Comparison of ENCODE assay signal across 14 cellular contexts in genomic region chr18:76720683-76721082, GRCh38.
DNase-seq lines count a peak whose midpoint lies in the region; ATAC-seq and TF ChIP-seq lines count a peak whose summit lies in the region.
"Had no signal": no experiment of that assay in that cellular context is flagged by ENCODE, and none has a peak within 500 bp of the region (broad histone marks: within the 10 kb centered on the region; RNA-seq: fewer than 3 reads in every experiment).

No MANE protein-coding gene starts in this region.

- intact Hi-C loops in CD8-positive, alpha-beta T cell (cut with DNase I, micrococcal nuclease): loop anchor here in 1 of 2 experiments (5.0 kb wide), 2 partner anchors 82 to 228 kb away; no protein-coding TSS in a partner anchor
- intact Hi-C loops in tibial artery (cut with DNase I; ENCODE audit: low total_unique reads): no loop called here

- peaks cover 10% of the 10 kb centered on the region for H3K36me3 Mint-ChIP-seq in T-helper 2 cell treated with Interferon-gamma antibody and Interleukin-4, amounts not matched to agents 5 μg/mL and 100 μg/mL, for 36 hours (ENCODE audit: low read depth)
- no peaks in the 10 kb centered on the region for H3K36me3 Mint-ChIP-seq in CD8-positive, alpha-beta T cell
- no peaks in the 10 kb centered on the region for H3K36me3 Mint-ChIP-seq in T-helper 17 cell (ENCODE audit: low read depth)
- H3K36me3 Mint-ChIP-seq: stimulated activated memory B cell treated with anti-CD40 and anti-IgM and Interleukin-4, amounts not matched to agents 10 μg/mL and 1 μg/mL and 100 μg/mL, for 72 hours had no signal

- peaks cover 50% of the 10 kb centered on the region for H3K4me1 ChIP-seq in CD8-positive, alpha-beta T cell (ENCODE audit: insufficient read depth, low read length)
- no peaks in the 10 kb centered on the region for H3K4me1 ChIP-seq in tibial artery
- H3K4me1 ChIP-seq: sigmoid colon had no signal

- DNase-seq in T-helper 2 cell treated with Interferon-gamma antibody and Interleukin-4, amounts not matched to agents 5 μg/mL and 100 μg/mL, for 36 hours (ENCODE audit: low spot score): no peak
- DNase-seq in T-helper 2 cell: no peak
- DNase-seq in CD8-positive, alpha-beta T cell: peak in 1 of 7 experiments; percentile 43
- DNase-seq in T-helper 17 cell: no peak
- DNase-seq in fibroblast of gingiva (ENCODE audit: low read depth): peak; percentile 22
- no peak for DNase-seq in tibial artery
- no peak for DNase-seq in NCI-H446 (lab: John Stamatoyannopoulos, UW)
- DNase-seq in NCI-H1092 (lab: John Stamatoyannopoulos, UW): no peak
- DNase-seq: endodermal cell, MM.1S, sigmoid colon, WERI-Rb-1 had no signal

- peak overlapping the region; percentile 75 for H3K4me3 Mint-ChIP-seq in T-helper 2 cell treated with Interferon-gamma antibody and Interleukin-4, amounts not matched to agents 5 μg/mL and 100 μg/mL, for 36 hours
- H3K4me3 Mint-ChIP-seq in CD8-positive, alpha-beta T cell: peak overlapping the region; percentile 68
- peak overlapping the region; percentile 85 for H3K4me3 Mint-ChIP-seq in T-helper 17 cell
- H3K4me3 Mint-ChIP-seq: endodermal cell; stimulated activated memory B cell treated with anti-CD40 and anti-IgM and Interleukin-4, amounts not matched to agents 10 μg/mL and 1 μg/mL and 100 μg/mL, for 72 hours had no signal

- POLR2A ChIA-PET in CD8-positive, alpha-beta T cell (lab: Charles Lee): interaction anchor here (0.6 to 1.3 kb wide), 4 partner anchors 9 to 228 kb away, joined by 3 to 5 read pairs (median 3); partner anchors contain the start of gene ZNF236

- peak overlapping the region; percentile 32 for H3K4me3 ChIP-seq in CD8-positive, alpha-beta T cell (ENCODE audit: low read depth, low read length)
- H3K4me3 ChIP-seq in tibial artery: no peak overlapping the region
- H3K4me3 ChIP-seq: sigmoid colon, SK-N-MC had no signal

- H3K36me3 ChIP-seq in CD8-positive, alpha-beta T cell (ENCODE audit: insufficient read depth, low read length): no peaks in the 10 kb centered on the region
- no peaks in the 10 kb centered on the region for H3K36me3 ChIP-seq in tibial artery
- H3K36me3 ChIP-seq: sigmoid colon, WERI-Rb-1 had no signal

- peak overlapping the region; percentile 84 for H3K27ac Mint-ChIP-seq in T-helper 2 cell treated with Interferon-gamma antibody and Interleukin-4, amounts not matched to agents 5 μg/mL and 100 μg/mL, for 36 hours
- no peak overlapping the region for H3K27ac Mint-ChIP-seq in CD8-positive, alpha-beta T cell
- H3K27ac Mint-ChIP-seq in T-helper 17 cell: peak overlapping the region; percentile 63
- H3K27ac Mint-ChIP-seq: endodermal cell; stimulated activated memory B cell treated with anti-CD40 and anti-IgM and Interleukin-4, amounts not matched to agents 10 μg/mL and 1 μg/mL and 100 μg/mL, for 72 hours had no signal

- peaks cover 9% of the 10 kb centered on the region for H3K27me3 Mint-ChIP-seq in T-helper 2 cell treated with Interferon-gamma antibody and Interleukin-4, amounts not matched to agents 5 μg/mL and 100 μg/mL, for 36 hours (ENCODE audit: low read depth)
- peaks cover 11% of the 10 kb centered on the region for H3K27me3 Mint-ChIP-seq in CD8-positive, alpha-beta T cell (ENCODE audit: low read depth)
- H3K27me3 Mint-ChIP-seq in T-helper 17 cell: no peaks in the 10 kb centered on the region
- H3K27me3 Mint-ChIP-seq: stimulated activated memory B cell treated with anti-CD40 and anti-IgM and Interleukin-4, amounts not matched to agents 10 μg/mL and 1 μg/mL and 100 μg/mL, for 72 hours had no signal

- H3K27ac ChIP-seq in CD8-positive, alpha-beta T cell (ENCODE audit: low read depth, low read length): no peak overlapping the region
- H3K27ac ChIP-seq in tibial artery: no peak overlapping the region
- H3K27ac ChIP-seq: sigmoid colon, SK-N-MC, WERI-Rb-1 had no signal

- no peaks in the 10 kb centered on the region for H3K27me3 ChIP-seq in CD8-positive, alpha-beta T cell (ENCODE audit: insufficient read depth, low read length)
- H3K27me3 ChIP-seq in tibial artery: peaks cover 0 to 2% of the 10 kb centered on the region in 2 donors
- H3K27me3 ChIP-seq: sigmoid colon had no signal

- no peak for TF ChIP-seq CTCF in CD8-positive, alpha-beta T cell (IDR thresholded peaks at IDR 0.05)
- TF ChIP-seq CTCF in tibial artery (IDR thresholded peaks at IDR 0.05): no peak

- no peaks in the 10 kb centered on the region for H3K9me3 Mint-ChIP-seq in T-helper 2 cell treated with Interferon-gamma antibody and Interleukin-4, amounts not matched to agents 5 μg/mL and 100 μg/mL, for 36 hours
- H3K9me3 Mint-ChIP-seq in CD8-positive, alpha-beta T cell: no peaks in the 10 kb centered on the region
- H3K9me3 Mint-ChIP-seq: stimulated activated memory B cell treated with anti-CD40 and anti-IgM and Interleukin-4, amounts not matched to agents 10 μg/mL and 1 μg/mL and 100 μg/mL, for 72 hours had no signal

- H3K9me3 ChIP-seq in CD8-positive, alpha-beta T cell (ENCODE audit: low read length): no peaks in the 10 kb centered on the region
- H3K9me3 ChIP-seq in T-helper 17 cell (ENCODE audit: control insufficient read depth, low read length, poor library complexity, severe bottlenecking): no peaks in the 10 kb centered on the region
- H3K9me3 ChIP-seq in tibial artery: no peaks in the 10 kb centered on the region
- H3K9me3 ChIP-seq: sigmoid colon had no signal

- CTCF ChIA-PET in CD8-positive, alpha-beta T cell (lab: Charles Lee): interaction anchor here (1.0 to 3.4 kb wide), 6 partner anchors 9 to 322 kb away, joined by 3 to 23 read pairs (median 6); no protein-coding TSS in a partner anchor

- peaks cover 52% of the 10 kb centered on the region for H3K4me1 Mint-ChIP-seq in T-helper 2 cell treated with Interferon-gamma antibody and Interleukin-4, amounts not matched to agents 5 μg/mL and 100 μg/mL, for 36 hours (ENCODE audit: low read depth)
- peaks cover 45% of the 10 kb centered on the region for H3K4me1 Mint-ChIP-seq in CD8-positive, alpha-beta T cell (ENCODE audit: low read depth)
- peaks cover 37% of the 10 kb centered on the region for H3K4me1 Mint-ChIP-seq in T-helper 17 cell
- H3K4me1 Mint-ChIP-seq: endodermal cell; stimulated activated memory B cell treated with anti-CD40 and anti-IgM and Interleukin-4, amounts not matched to agents 10 μg/mL and 1 μg/mL and 100 μg/mL, for 72 hours had no signal

- ATAC-seq in CD8-positive, alpha-beta T cell: no peak
- no peak for ATAC-seq in T-helper 17 cell
- ATAC-seq: stimulated activated memory B cell treated with anti-CD40 and anti-IgM and Interleukin-4, amounts not matched to agents 10 μg/mL and 1 μg/mL and 100 μg/mL, for 72 hours had no signal
